20 cellular contexts compared by ENCODE assay signal in genomic region chr7:151437163-151437553, GRCh38. TPM values are rescaled to one million over a fixed set of nuclear protein-coding genes. Genes with fewer than 3 reads are reported as not detected.
DNase-seq lines count a peak whose midpoint lies in the region; ATAC-seq and TF ChIP-seq lines count a peak whose summit lies in the region.
"Had no signal": no experiment of that assay in that cellular context is flagged by ENCODE, and none has a peak within 500 bp of the region (broad histone marks: within the 10 kb centered on the region; RNA-seq: fewer than 3 reads in every experiment).

No MANE protein-coding gene starts in this region.

- H3K9ac ChIP-seq in neuronal stem cell (ENCODE audit: low read depth, low read length, poor library complexity) = no peak overlapping the region
- H3K9ac ChIP-seq: KMS-11 had no signal

- H3K27me3 ChIP-seq in CD4-positive, alpha-beta T cell (ENCODE audit: control insufficient read depth, insufficient read depth, low read length) = no peaks in the 10 kb centered on the region
- no peaks in the 10 kb centered on the region for H3K27me3 ChIP-seq in ascending aorta
- H3K27me3 ChIP-seq in neuronal stem cell (ENCODE audit: control insufficient read depth in 3 of 3, insufficient read depth in 3 of 3, low read depth in 1 of 3, low read length in 3 of 3) = peaks cover 0 to 76% (median 8%) of the 10 kb centered on the region in 3 experiments
- no peaks in the 10 kb centered on the region for H3K27me3 ChIP-seq in thoracic aorta (replicated peaks; ENCODE audit: insufficient read depth)
- H3K27me3 ChIP-seq in WERI-Rb-1 (ENCODE audit: insufficient read depth, low read depth, severe bottlenecking) = no peaks in the 10 kb centered on the region
- no peaks in the 10 kb centered on the region for H3K27me3 ChIP-seq in effector memory CD4-positive, alpha-beta T cell (replicated peaks; ENCODE audit: control insufficient read depth, insufficient read depth, low read length, poor library complexity, severe bottlenecking)
- H3K27me3 ChIP-seq: MG63 had no signal

- no peak overlapping the region for H3K4me2 ChIP-seq in neuronal stem cell (ENCODE audit: insufficient read depth, low read length, poor library complexity, severe bottlenecking)
- H3K4me2 ChIP-seq: KMS-11 had no signal

- no peaks in the 10 kb centered on the region for H3K36me3 ChIP-seq in ascending aorta
- H3K36me3 ChIP-seq in neuronal stem cell (replicated peaks in 1 of 2; ENCODE audit: control insufficient read depth in 2 of 2, insufficient read depth in 2 of 2, low read length in 2 of 2) = no peaks in the 10 kb centered on the region
- H3K36me3 ChIP-seq in thoracic aorta = no peaks in the 10 kb centered on the region
- no peaks in the 10 kb centered on the region for H3K36me3 ChIP-seq in WERI-Rb-1
- H3K36me3 ChIP-seq in effector memory CD4-positive, alpha-beta T cell (ENCODE audit: control insufficient read depth, insufficient read depth, low read length) = no peaks in the 10 kb centered on the region
- H3K36me3 ChIP-seq: MG63 had no signal

- peak overlapping the region; percentile 54 for H3K27ac Mint-ChIP-seq in CD4-positive, alpha-beta T cell
- H3K27ac Mint-ChIP-seq in progenitor cell of endocrine pancreas = no peak overlapping the region

- H2AK5ac ChIP-seq in neuronal stem cell (ENCODE audit: low read depth, low read length) = peak overlapping the region; percentile 49

- no peaks in the 10 kb centered on the region for H3K79me1 ChIP-seq in neuronal stem cell (ENCODE audit: low read depth, low read length)

- H3K4me3 ChIP-seq in ascending aorta (no peak overlapping the region), neuronal stem cell (ENCODE audit: low read length in 2 of 2) (no peak overlapping the region), thoracic aorta (no peak overlapping the region), WERI-Rb-1 (ENCODE audit: low read depth, low read length) (no peak overlapping the region)
- H3K4me3 ChIP-seq in effector memory CD4-positive, alpha-beta T cell (ENCODE audit: insufficient read depth, low read depth, low read length, poor library complexity, severe bottlenecking) = no peak overlapping the region
- H3K4me3 ChIP-seq: MG63 had no signal

- CTCF ChIA-PET in CD4-positive, alpha-beta T cell (lab: Charles Lee) = interaction anchor here (1.6 kb wide), 1 partner anchor 11 kb away, joined by 8 read pairs; no protein-coding TSS in a partner anchor

- H3K23ac ChIP-seq in neuronal stem cell (ENCODE audit: low read depth, low read length, poor library complexity) = no peak overlapping the region

- no peaks in the 10 kb centered on the region for H3K9me3 ChIP-seq in CD4-positive, alpha-beta T cell (ENCODE audit: control insufficient read depth, low read length)
- H3K9me3 ChIP-seq in ascending aorta (no peaks in the 10 kb centered on the region), neuronal stem cell (replicated peaks in 1 of 2; ENCODE audit: control insufficient read depth in 2 of 2, insufficient read depth in 1 of 2, low read depth in 1 of 2, low read length in 2 of 2) (peaks cover 2 to 7% of the 10 kb centered on the region in 2 donors), thoracic aorta (no peaks in the 10 kb centered on the region), WERI-Rb-1 (ENCODE audit: severe bottlenecking) (peaks cover 3% of the 10 kb centered on the region)
- no peaks in the 10 kb centered on the region for H3K9me3 ChIP-seq in effector memory CD4-positive, alpha-beta T cell (ENCODE audit: control insufficient read depth, low read length)
- H3K9me3 ChIP-seq: MG63 had no signal

- intact Hi-C loops in CD4-positive, alpha-beta T cell (cut with DNase I, micrococcal nuclease) = no loop called here
- intact Hi-C loops in ascending aorta (cut with DNase I) = loop anchor here (5.0 kb wide), 1 partner anchor 190 kb away; the partner anchor contains the start of gene SMARCD3

- no peak overlapping the region for H2BK12ac ChIP-seq in neuronal stem cell (ENCODE audit: low read length)

- H3K4ac ChIP-seq in neuronal stem cell (ENCODE audit: low read length) = no peak overlapping the region

- WGBS in neuronal stem cell (ENCODE audit: extremely low coverage in 2 of 2, insufficient read length in 2 of 2, insufficient replicate concordance in 1 of 2), 2 donors = no CpG with 5 or more reads among the region's 13 CpGs

- no peak overlapping the region for H2BK15ac ChIP-seq in neuronal stem cell (ENCODE audit: low read length)

- H3K27ac ChIP-seq in CD4-positive, alpha-beta T cell (ENCODE audit: low read depth, low read length) = no peak overlapping the region
- H3K27ac ChIP-seq in ascending aorta = peak overlapping the region; percentile 88 to 95
- H3K27ac ChIP-seq in neuronal stem cell (replicated peaks; ENCODE audit: low read length) = no peak overlapping the region
- peak overlapping the region; percentile 27 to 91 for H3K27ac ChIP-seq in thoracic aorta
- H3K27ac ChIP-seq in WERI-Rb-1 = no peak overlapping the region
- no peak overlapping the region for H3K27ac ChIP-seq in effector memory CD4-positive, alpha-beta T cell (ENCODE audit: insufficient read depth, low read length, poor library complexity, severe bottlenecking)
- H3K27ac ChIP-seq: KMS-11 had no signal

- H4K91ac ChIP-seq in neuronal stem cell (ENCODE audit: low read depth, low read length, poor library complexity) = no peak overlapping the region

- no peaks in the 10 kb centered on the region for H3K27me3 Mint-ChIP-seq in CD4-positive, alpha-beta T cell
- H3K27me3 Mint-ChIP-seq in progenitor cell of endocrine pancreas = peaks cover 19% of the 10 kb centered on the region

- no peak for ATAC-seq in CD4-positive, alpha-beta T cell (ENCODE audit: poor library complexity)
- ATAC-seq in thoracic aorta (ENCODE audit: insufficient number of reproducible peaks, low FRiP score, low read depth) = no peak
- ATAC-seq: HepG2 had no signal

- H3K4me3 Mint-ChIP-seq in CD4-positive, alpha-beta T cell = no peak overlapping the region
- no peak overlapping the region for H3K4me3 Mint-ChIP-seq in progenitor cell of endocrine pancreas (ENCODE audit: low read depth)
- H3K4me3 Mint-ChIP-seq: HFFc6 had no signal

- H2BK120ac ChIP-seq in neuronal stem cell (ENCODE audit: low read depth, low read length) = no peak overlapping the region

- DNase-seq in CD4-positive, alpha-beta T cell = no peak
- DNase-seq in ascending aorta (ENCODE audit: low spot score in 2 of 2) = no peak
- no peak for DNase-seq in neuronal stem cell (ENCODE audit: low spot score)
- no peak for DNase-seq in thoracic aorta (ENCODE audit: low spot score)
- no peak for DNase-seq in progenitor cell of endocrine pancreas (ENCODE audit: low spot score, unreplicated experiment)
- no peak for DNase-seq in NCI-H1105 (lab: John Stamatoyannopoulos, UW)
- DNase-seq in WERI-Rb-1 = no peak
- DNase-seq in effector memory CD4-positive, alpha-beta T cell = no peak
- DNase-seq: AML-193; Calu3; DMS79; GOT3; MG63; NCI-H1105 treated with DMSO at 0.1 percent for 48 hours; NCI-H187; NCI-H69; NK-92 treated with Interleukin-12 subunit alpha and Interleukin-12 subunit beta, amount 100 ng/mL, for 24 hours had no signal

- POLR2A ChIA-PET in CD4-positive, alpha-beta T cell (lab: Charles Lee) = interaction anchor here (1.5 kb wide), 1 partner anchor 12 kb away, joined by 3 read pairs; no protein-coding TSS in a partner anchor

- H3K36me3 Mint-ChIP-seq in CD4-positive, alpha-beta T cell (ENCODE audit: low read depth) = no peaks in the 10 kb centered on the region
- H3K36me3 Mint-ChIP-seq in progenitor cell of endocrine pancreas (ENCODE audit: insufficient read depth) = no peaks in the 10 kb centered on the region

- no peak overlapping the region for H2AFZ ChIP-seq in neuronal stem cell (ENCODE audit: low read length)

- H3K18ac ChIP-seq in neuronal stem cell (ENCODE audit: low read length) = peak overlapping the region; percentile 2

- no peak overlapping the region for H4K8ac ChIP-seq in neuronal stem cell (ENCODE audit: low read depth, low read length)

- no peak overlapping the region for H3K14ac ChIP-seq in neuronal stem cell (ENCODE audit: low read length)

- H2BK5ac ChIP-seq in neuronal stem cell (ENCODE audit: low read length) = no peak overlapping the region

- H3K4me1 Mint-ChIP-seq in CD4-positive, alpha-beta T cell (ENCODE audit: low read depth) = peaks cover 50% of the 10 kb centered on the region
- H3K4me1 Mint-ChIP-seq in progenitor cell of endocrine pancreas (ENCODE audit: low read depth) = peaks cover 3% of the 10 kb centered on the region

- H3K9me3 Mint-ChIP-seq in CD4-positive, alpha-beta T cell = no peaks in the 10 kb centered on the region
- H3K9me3 Mint-ChIP-seq in progenitor cell of endocrine pancreas (ENCODE audit: low read depth) = no peaks in the 10 kb centered on the region
- H3K9me3 Mint-ChIP-seq: HFFc6 had no signal

- H3K4me1 ChIP-seq in ascending aorta = peaks cover 20 to 50% of the 10 kb centered on the region in 2 donors
- peaks cover 7 to 10% of the 10 kb centered on the region in 2 donors for H3K4me1 ChIP-seq in neuronal stem cell (ENCODE audit: control insufficient read depth in 2 of 2, insufficient read depth in 1 of 2, low read depth in 1 of 2, low read length in 2 of 2)
- H3K4me1 ChIP-seq in thoracic aorta (ENCODE audit: control insufficient read depth in 1 of 2, low read depth in 2 of 2) = peaks cover 38 to 59% of the 10 kb centered on the region in 2 donors
- H3K4me1 ChIP-seq in effector memory CD4-positive, alpha-beta T cell (ENCODE audit: control insufficient read depth, insufficient read depth, low read length, poor library complexity, severe bottlenecking) = peaks cover 48% of the 10 kb centered on the region

- no peak for TF ChIP-seq CTCF in CD4-positive, alpha-beta T cell (IDR thresholded peaks at IDR 0.05)
- TF ChIP-seq CTCF in ascending aorta (IDR thresholded peaks at IDR 0.05) = no peak
- no peak for TF ChIP-seq CTCF in thoracic aorta (IDR thresholded peaks at IDR 0.05)
- TF ChIP-seq CTCF in progenitor cell of endocrine pancreas (IDR thresholded peaks at IDR 0.05; ENCODE audit: unreplicated experiment) = no peak
- TF ChIP-seq CTCF in WERI-Rb-1 (IDR thresholded peaks at IDR 0.05; ENCODE audit: low read depth, low read length) = no peak

RNA-seq across cellular contexts. Expression of gene CRYGN, which starts 2.8 kb away (rescaled TPM):
- under 1 TPM in 1 of 2 experiments, not detected in 1; 0.14 TPM for total RNA-seq in CD4-positive, alpha-beta T cell
- total RNA-seq in ascending aorta (not detected), thoracic aorta (under 1 TPM in 1 of 2 donors, not detected in 1; 0.35 TPM), progenitor cell of endocrine pancreas (2.5 and 3.2 TPM in 2 replicates)
- 0.24 TPM for polyA plus RNA-seq in neuronal stem cell (2013, experiment 1 of 2)
- 0.26 TPM for polyA plus RNA-seq in neuronal stem cell (2013, experiment 2 of 2)
- total RNA-seq: Calu3, HepG2, HFFc6 had no signal

RNA-seq across cellular contexts. Expression of gene WDR86, which starts 27.3 kb away (rescaled TPM):
- 1 to 10 TPM; 5.6 to 6.2 TPM for total RNA-seq in CD4-positive, alpha-beta T cell
- total RNA-seq in ascending aorta (4.0 TPM), thoracic aorta (1 to 10 TPM in 1 of 2 donors, not detected in 1; 8.5 TPM), progenitor cell of endocrine pancreas (80.6 and 82.9 TPM in 2 replicates)
- polyA plus RNA-seq in neuronal stem cell (2013, experiment 1 of 2) = 20.7 TPM
- 20.8 TPM for polyA plus RNA-seq in neuronal stem cell (2013, experiment 2 of 2)
- total RNA-seq: Calu3, HFFc6 had no signal

Comparison
In these comparisons a context has a peak if more than half of its experiments do, and no peak if none do; other contexts are left out.
1. H3K27ac ChIP-seq: peak in ascending aorta (2 of 2) and thoracic aorta (2 of 2); none in CD4-positive, alpha-beta T cell (single experiment), neuronal stem cell (single experiment), WERI-Rb-1 (single experiment) and effector memory CD4-positive, alpha-beta T cell (single experiment).